In genomic region chr1:158112994-158113758, GRCh38 we compare ENCODE assay signal across 8 cellular contexts.
A peak's percentile ranks its signal among the peaks of the same experiment; 100 is the strongest.
DNase-seq lines count a peak whose midpoint lies in the region; ATAC-seq and TF ChIP-seq lines count a peak whose summit lies in the region.

No MANE protein-coding gene starts in this region.

- WGBS in sigmoid colon, 2 donors: 3 to 4% methylated on average over 58 of the region's 58 CpGs

- H3K9me3 Mint-ChIP-seq in GM23338: peaks cover 3% of the 10 kb centered on the region; the same call in 2 of the 3 replicates
- H3K9me3 Mint-ChIP-seq in activated naive CD8-positive, alpha-beta T cell treated with anti-CD3 and anti-CD28 coated beads for 36 hours: peaks cover 3% of the 10 kb centered on the region

- H3K27me3 Mint-ChIP-seq in GM23338 (ENCODE audit: insufficient read depth, low read depth, poor library complexity): peaks cover 40% of the 10 kb centered on the region
- H3K27me3 Mint-ChIP-seq in activated naive CD8-positive, alpha-beta T cell treated with anti-CD3 and anti-CD28 coated beads for 36 hours: peaks cover 50% of the 10 kb centered on the region

- H2AFZ ChIP-seq in GM23338: peak overlapping the region; percentile 98

- H4K20me1 ChIP-seq in GM23338 (replicated peaks; ENCODE audit: insufficient read depth): no peaks in the 10 kb centered on the region

- no peak for TF ChIP-seq EP300 in sigmoid colon (IDR thresholded peaks at IDR 0.05)

- peak overlapping the region; percentile 85 for H3K9ac ChIP-seq in NT2/D1 (ENCODE audit: insufficient read length, low read depth)

- ATAC-seq in GM23338 (peak; percentile 85), HG02884 (IDR thresholded peaks at IDR 0.05; ENCODE audit: unreplicated experiment) (no peak)

- no peaks in the 10 kb centered on the region for H3K36me3 ChIP-seq in GM23338 (ENCODE audit: insufficient read depth)
- no peaks in the 10 kb centered on the region for H3K36me3 ChIP-seq in NT2/D1 (ENCODE audit: insufficient read depth, insufficient read length, low read length)
- H3K36me3 ChIP-seq in sigmoid colon: no peaks in the 10 kb centered on the region

- H3K27ac ChIP-seq in GM23338 (ENCODE audit: low read depth) (no peak overlapping the region), sigmoid colon (no peak overlapping the region)

- H3F3A ChIP-seq in GM23338 (replicated peaks; ENCODE audit: low read depth): peaks cover 9% of the 10 kb centered on the region

- H3K4me1 ChIP-seq in GM23338 (ENCODE audit: insufficient read depth): peaks cover 16% of the 10 kb centered on the region
- H3K4me1 ChIP-seq in NT2/D1 (ENCODE audit: insufficient read depth, insufficient read length): peaks cover 11% of the 10 kb centered on the region
- peaks cover 0 to 22% (median 14%) of the 10 kb centered on the region in 4 donors for H3K4me1 ChIP-seq in sigmoid colon

- DNase-seq in GM23338 (ENCODE audit: low spot score) (peak; percentile 76), NT2/D1 (ENCODE audit: low read depth, low spot score) (peak; percentile 64), hepatic stellate cell (ENCODE audit: low spot score) (peak; percentile 43), sigmoid colon (no peak), NK-92 (lab: John Stamatoyannopoulos, UW; ENCODE audit: unreplicated experiment) (no peak), NCI-H345 treated with DMSO at 0.1 percent for 48 hours (lab: John Stamatoyannopoulos, UW; ENCODE audit: unreplicated experiment) (no peak)
- peak; percentile 66 for DNase-seq in activated naive CD8-positive, alpha-beta T cell treated with anti-CD3 and anti-CD28 coated beads for 36 hours

- H3K79me2 ChIP-seq in GM23338 (replicated peaks; ENCODE audit: insufficient read depth): no peaks in the 10 kb centered on the region

- H3K9me3 ChIP-seq in NT2/D1 (ENCODE audit: insufficient read depth, low read length) (peaks cover 31% of the 10 kb centered on the region), sigmoid colon (no peaks in the 10 kb centered on the region)

- peaks cover 21% of the 10 kb centered on the region for H3K4me1 Mint-ChIP-seq in GM23338
- peaks cover 9% of the 10 kb centered on the region for H3K4me1 Mint-ChIP-seq in activated naive CD8-positive, alpha-beta T cell treated with anti-CD3 and anti-CD28 coated beads for 36 hours

- TF ChIP-seq CTCF in GM23338 (conservative IDR thresholded peaks at IDR 0.05; ENCODE audit: low read depth in 2 of 2) (peak; percentile 58 to 62), sigmoid colon (IDR thresholded peaks at IDR 0.05) (peak in 1 of 4 experiments; percentile 55)

- intact Hi-C loops in sigmoid colon (cut with DNase I): no loop called here

- no peaks in the 10 kb centered on the region for H3K9me2 ChIP-seq in GM23338 (ENCODE audit: insufficient read depth)

- H3K4me2 ChIP-seq in GM23338: peak overlapping the region; percentile 90

- H3K4me3 ChIP-seq in GM23338 (peak overlapping the region; percentile 86), NT2/D1 (ENCODE audit: insufficient read length, low read depth) (peak overlapping the region; percentile 46), sigmoid colon (peak overlapping the region; percentile 22 to 59 (median 50))

- TF ChIP-seq POLR2A in sigmoid colon (IDR thresholded peaks at IDR 0.05): no peak

- H3K36me3 Mint-ChIP-seq in GM23338 (ENCODE audit: low read depth): peaks cover 6% of the 10 kb centered on the region
- H3K36me3 Mint-ChIP-seq in activated naive CD8-positive, alpha-beta T cell treated with anti-CD3 and anti-CD28 coated beads for 36 hours: peaks cover 2% of the 10 kb centered on the region

- no peak overlapping the region for H3K27ac Mint-ChIP-seq in GM23338
- no peak overlapping the region for H3K27ac Mint-ChIP-seq in activated naive CD8-positive, alpha-beta T cell treated with anti-CD3 and anti-CD28 coated beads for 36 hours

- H3K27me3 ChIP-seq in GM23338 (ENCODE audit: insufficient read depth) (peaks cover 26% of the 10 kb centered on the region), NT2/D1 (ENCODE audit: insufficient read depth, insufficient read length) (peaks cover 40% of the 10 kb centered on the region), sigmoid colon (peaks cover 0 to 6% (median 0%) of the 10 kb centered on the region in 3 donors)

- H3K4me3 Mint-ChIP-seq in GM23338: peak overlapping the region; percentile 70
- H3K4me3 Mint-ChIP-seq in activated naive CD8-positive, alpha-beta T cell treated with anti-CD3 and anti-CD28 coated beads for 36 hours: peak overlapping the region; percentile 49

TF ChIP-seq in GM23338, 12 proteins besides CTCF, POLR2A, EP300 and RAD21:
- no peak for TF ChIP-seq EZH2 (IDR thresholded peaks at IDR 0.05; ENCODE audit: low read depth, unreplicated experiment)
- TF ChIP-seq, protein P1, sequence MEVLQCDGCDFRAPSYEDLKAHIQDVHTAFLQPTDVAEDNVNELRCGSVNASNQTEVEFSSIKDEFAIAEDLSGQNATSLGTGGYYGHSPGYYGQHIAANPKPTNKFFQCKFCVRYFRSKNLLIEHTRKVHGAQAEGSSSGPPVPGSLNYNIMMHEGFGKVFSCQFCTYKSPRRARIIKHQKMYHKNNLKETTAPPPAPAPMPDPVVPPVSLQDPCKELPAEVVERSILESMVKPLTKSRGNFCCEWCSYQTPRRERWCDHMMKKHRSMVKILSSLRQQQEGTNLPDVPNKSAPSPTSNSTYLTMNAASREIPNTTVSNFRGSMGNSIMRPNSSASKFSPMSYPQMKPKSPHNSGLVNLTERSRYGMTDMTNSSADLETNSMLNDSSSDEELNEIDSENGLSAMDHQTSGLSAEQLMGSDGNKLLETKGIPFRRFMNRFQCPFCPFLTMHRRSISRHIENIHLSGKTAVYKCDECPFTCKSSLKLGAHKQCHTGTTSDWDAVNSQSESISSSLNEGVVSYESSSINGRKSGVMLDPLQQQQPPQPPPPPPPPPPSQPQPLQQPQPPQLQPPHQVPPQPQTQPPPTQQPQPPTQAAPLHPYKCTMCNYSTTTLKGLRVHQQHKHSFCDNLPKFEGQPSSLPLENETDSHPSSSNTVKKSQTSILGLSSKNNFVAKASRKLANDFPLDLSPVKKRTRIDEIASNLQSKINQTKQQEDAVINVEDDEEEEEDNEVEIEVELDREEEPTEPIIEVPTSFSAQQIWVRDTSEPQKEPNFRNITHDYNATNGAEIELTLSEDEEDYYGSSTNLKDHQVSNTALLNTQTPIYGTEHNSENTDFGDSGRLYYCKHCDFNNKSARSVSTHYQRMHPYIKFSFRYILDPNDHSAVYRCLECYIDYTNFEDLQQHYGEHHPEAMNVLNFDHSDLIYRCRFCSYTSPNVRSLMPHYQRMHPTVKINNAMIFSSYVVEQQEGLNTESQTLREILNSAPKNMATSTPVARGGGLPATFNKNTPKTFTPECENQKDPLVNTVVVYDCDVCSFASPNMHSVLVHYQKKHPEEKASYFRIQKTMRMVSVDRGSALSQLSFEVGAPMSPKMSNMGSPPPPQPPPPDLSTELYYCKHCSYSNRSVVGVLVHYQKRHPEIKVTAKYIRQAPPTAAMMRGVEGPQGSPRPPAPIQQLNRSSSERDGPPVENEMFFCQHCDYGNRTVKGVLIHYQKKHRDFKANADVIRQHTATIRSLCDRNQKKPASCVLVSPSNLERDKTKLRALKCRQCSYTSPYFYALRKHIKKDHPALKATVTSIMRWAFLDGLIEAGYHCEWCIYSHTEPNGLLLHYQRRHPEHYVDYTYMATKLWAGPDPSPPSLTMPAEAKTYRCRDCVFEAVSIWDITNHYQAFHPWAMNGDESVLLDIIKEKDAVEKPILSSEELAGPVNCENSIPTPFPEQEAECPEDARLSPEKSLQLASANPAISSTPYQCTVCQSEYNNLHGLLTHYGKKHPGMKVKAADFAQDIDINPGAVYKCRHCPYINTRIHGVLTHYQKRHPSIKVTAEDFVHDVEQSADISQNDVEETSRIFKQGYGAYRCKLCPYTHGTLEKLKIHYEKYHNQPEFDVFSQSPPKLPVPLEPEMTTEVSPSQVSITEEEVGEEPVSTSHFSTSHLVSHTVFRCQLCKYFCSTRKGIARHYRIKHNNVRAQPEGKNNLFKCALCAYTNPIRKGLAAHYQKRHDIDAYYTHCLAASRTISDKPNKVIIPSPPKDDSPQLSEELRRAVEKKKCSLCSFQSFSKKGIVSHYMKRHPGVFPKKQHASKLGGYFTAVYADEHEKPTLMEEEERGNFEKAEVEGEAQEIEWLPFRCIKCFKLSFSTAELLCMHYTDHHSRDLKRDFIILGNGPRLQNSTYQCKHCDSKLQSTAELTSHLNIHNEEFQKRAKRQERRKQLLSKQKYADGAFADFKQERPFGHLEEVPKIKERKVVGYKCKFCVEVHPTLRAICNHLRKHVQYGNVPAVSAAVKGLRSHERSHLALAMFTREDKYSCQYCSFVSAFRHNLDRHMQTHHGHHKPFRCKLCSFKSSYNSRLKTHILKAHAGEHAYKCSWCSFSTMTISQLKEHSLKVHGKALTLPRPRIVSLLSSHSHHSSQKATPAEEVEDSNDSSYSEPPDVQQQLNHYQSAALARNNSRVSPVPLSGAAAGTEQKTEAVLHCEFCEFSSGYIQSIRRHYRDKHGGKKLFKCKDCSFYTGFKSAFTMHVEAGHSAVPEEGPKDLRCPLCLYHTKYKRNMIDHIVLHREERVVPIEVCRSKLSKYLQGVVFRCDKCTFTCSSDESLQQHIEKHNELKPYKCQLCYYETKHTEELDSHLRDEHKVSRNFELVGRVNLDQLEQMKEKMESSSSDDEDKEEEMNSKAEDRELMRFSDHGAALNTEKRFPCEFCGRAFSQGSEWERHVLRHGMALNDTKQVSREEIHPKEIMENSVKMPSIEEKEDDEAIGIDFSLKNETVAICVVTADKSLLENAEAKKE (CRISPR knock-in tag; IDR thresholded peaks at IDR 0.05): no peak
- TF ChIP-seq, protein P2, sequence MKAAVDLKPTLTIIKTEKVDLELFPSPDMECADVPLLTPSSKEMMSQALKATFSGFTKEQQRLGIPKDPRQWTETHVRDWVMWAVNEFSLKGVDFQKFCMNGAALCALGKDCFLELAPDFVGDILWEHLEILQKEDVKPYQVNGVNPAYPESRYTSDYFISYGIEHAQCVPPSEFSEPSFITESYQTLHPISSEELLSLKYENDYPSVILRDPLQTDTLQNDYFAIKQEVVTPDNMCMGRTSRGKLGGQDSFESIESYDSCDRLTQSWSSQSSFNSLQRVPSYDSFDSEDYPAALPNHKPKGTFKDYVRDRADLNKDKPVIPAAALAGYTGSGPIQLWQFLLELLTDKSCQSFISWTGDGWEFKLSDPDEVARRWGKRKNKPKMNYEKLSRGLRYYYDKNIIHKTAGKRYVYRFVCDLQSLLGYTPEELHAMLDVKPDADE (IDR thresholded peaks at IDR 0.05): 0 out of 2 replicates have a peak, but pooled peaks have one; percentile 17

Comparison
In these comparisons a context has a peak if more than half of its experiments do, and no peak if none do; other contexts are left out.
1. DNase-seq: peak in GM23338 (single experiment), NT2/D1 (single experiment), activated naive CD8-positive, alpha-beta T cell treated with anti-CD3 and anti-CD28 coated beads for 36 hours (single experiment) and hepatic stellate cell (single experiment); none in sigmoid colon (single experiment), NK-92 (single experiment) and NCI-H345 treated with DMSO at 0.1 percent for 48 hours (single experiment).
2. Peak in every context shown above with its lines, with median percentiles within 50 percentile points of each other: H3K4me3 ChIP-seq.